In genomic region chr7:72879079-72879736, GRCh38 we compare ENCODE assay signal across 8 cellular contexts. TPM values are rescaled to one million over a fixed set of nuclear protein-coding genes. Genes with fewer than 3 reads are reported as not detected.
DNase-seq lines count a peak whose midpoint lies in the region; ATAC-seq and TF ChIP-seq lines count a peak whose summit lies in the region.
"Not testable (repeated sequence)": the region's sequence is repeated elsewhere in the genome, so short reads cannot be mapped to it uniquely, and the experiment has no call there.

No MANE protein-coding gene starts in this region.

- peak; percentile 72 for DNase-seq in NCI-H1694 (lab: John Stamatoyannopoulos, UW)
- peak; percentile 45 to 55 (median 45) for DNase-seq in T-helper 17 cell
- peak; percentile 90 for DNase-seq in right atrium auricular region (ENCODE audit: low spot score)
- peak; percentile 56 for DNase-seq in progenitor cell of endocrine pancreas (ENCODE audit: low spot score, unreplicated experiment)
- DNase-seq in upper lobe of right lung, result peak; percentile 91

- not testable (repeated sequence) for H3K9me3 ChIP-seq in T-helper 17 cell (ENCODE audit: control insufficient read depth, low read length, poor library complexity, severe bottlenecking); right atrium auricular region; upper lobe of right lung

- H3K36me3 Mint-ChIP-seq in T-helper 17 cell (ENCODE audit: low read depth); progenitor cell of endocrine pancreas (ENCODE audit: insufficient read depth): not testable (repeated sequence)

- H3K27ac ChIP-seq in angular gyrus (ENCODE audit: low read depth, low read length), result peak overlapping the region; percentile 40
- H3K27ac ChIP-seq in right atrium auricular region, result peak overlapping the region; percentile 93
- H3K27ac ChIP-seq in upper lobe of right lung, result peak overlapping the region; percentile 91

- not testable (repeated sequence) for H3K27me3 Mint-ChIP-seq in T-helper 17 cell, progenitor cell of endocrine pancreas

- not testable (repeated sequence) for H3K9me3 Mint-ChIP-seq in progenitor cell of endocrine pancreas (ENCODE audit: low read depth)

- H3K4me1 Mint-ChIP-seq in T-helper 17 cell; progenitor cell of endocrine pancreas (ENCODE audit: low read depth): not testable (repeated sequence)

- intact Hi-C loops in upper lobe of right lung (cut with DNase I), result not testable (repeated sequence)

- not testable (repeated sequence) for H3K36me3 ChIP-seq in right atrium auricular region, upper lobe of right lung

- peak overlapping the region; percentile 75 to 78 for H3K4me3 ChIP-seq in right atrium auricular region
- peak overlapping the region; percentile 90 for H3K4me3 ChIP-seq in upper lobe of right lung

- peak; percentile 67 for TF ChIP-seq POLR2A in GM15510 (IDR thresholded peaks at IDR 0.05; ENCODE audit: borderline replicate concordance, extremely low read depth, insufficient read length)

- ATAC-seq in HG02884 (IDR thresholded peaks at IDR 0.05; ENCODE audit: unreplicated experiment) (peak; percentile 99), T-helper 17 cell (peak; percentile 99), upper lobe of right lung (peak; percentile 100)

- not testable (repeated sequence) for TF ChIP-seq CTCF in right atrium auricular region (IDR thresholded peaks at IDR 0.05); upper lobe of right lung (IDR thresholded peaks at IDR 0.05)
- peak; percentile 20 for TF ChIP-seq CTCF in progenitor cell of endocrine pancreas (IDR thresholded peaks at IDR 0.05; ENCODE audit: unreplicated experiment)

- not testable (repeated sequence) for H3K4me1 ChIP-seq in right atrium auricular region, upper lobe of right lung

- peak overlapping the region; percentile 88 for H3K27ac Mint-ChIP-seq in T-helper 17 cell
- H3K27ac Mint-ChIP-seq in progenitor cell of endocrine pancreas, result peak overlapping the region; percentile 98

- not testable (repeated sequence) for H3K27me3 ChIP-seq in right atrium auricular region, upper lobe of right lung

- H3K4me3 Mint-ChIP-seq in T-helper 17 cell, result peak overlapping the region; percentile 96
- peak overlapping the region; percentile 91 for H3K4me3 Mint-ChIP-seq in progenitor cell of endocrine pancreas (ENCODE audit: low read depth)

RNA-seq across cellular contexts. Expression of gene POM121, which starts 45.7 kb away (rescaled TPM):
- total RNA-seq in T-helper 17 cell (10 to 100 TPM; 58.8 to 63.0 TPM), right atrium auricular region (10 to 100 TPM; 11.9 to 17.1 TPM), progenitor cell of endocrine pancreas (53.2 and 53.6 TPM in 2 replicates), upper lobe of right lung (39.4 TPM)

RNA-seq across cellular contexts. Expression of gene TYW1B, which starts 51.2 kb away (rescaled TPM):
- total RNA-seq in T-helper 17 cell (1 to 10 TPM; 4.8 TPM), right atrium auricular region (1 to 10 TPM; 1.2 to 3.5 TPM), progenitor cell of endocrine pancreas (4.2 and 5.7 TPM in 2 replicates), upper lobe of right lung (6.7 TPM)

Comparison
In these comparisons a context has a peak if more than half of its experiments do, and no peak if none do; other contexts are left out.
1. Peak in every context shown above with its lines: DNase-seq, ATAC-seq, H3K4me3 ChIP-seq and H3K27ac ChIP-seq.
2. H3K27ac ChIP-seq: peak in every context shown above with its lines; median percentile 93 in right atrium auricular region; 91 in upper lobe of right lung; 40 in angular gyrus.